Comparison of ENCODE assay signal across 14 cellular contexts in the genomic region with DNA sequence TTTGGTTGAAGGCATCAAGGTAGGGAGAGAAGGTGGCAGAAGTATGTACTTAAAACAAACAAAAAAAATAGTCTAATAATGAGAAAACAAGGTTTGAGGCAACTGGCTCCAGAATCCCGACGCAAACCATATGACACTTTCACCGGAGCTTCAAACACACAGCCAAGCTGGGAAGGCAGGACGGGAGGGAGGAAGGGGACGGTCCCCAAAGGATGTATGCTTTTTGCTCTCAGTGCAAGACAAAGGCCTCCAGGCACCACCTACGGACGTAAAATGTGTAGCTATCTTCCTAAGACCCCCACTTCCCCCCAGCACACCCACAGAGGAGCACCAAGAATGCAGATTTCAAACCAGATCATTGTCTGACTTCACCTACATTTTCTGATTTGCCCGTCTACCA.
A peak's percentile ranks its signal among the peaks of the same experiment; 100 is the strongest.
DNase-seq lines count a peak whose midpoint lies in the region; ATAC-seq and TF ChIP-seq lines count a peak whose summit lies in the region.
"Had no signal": no experiment of that assay in that cellular context is flagged by ENCODE, and none has a peak within 500 bp of the region (broad histone marks: within the 10 kb centered on the region; RNA-seq: fewer than 3 reads in every experiment).

No MANE protein-coding gene starts in this region.

- intact Hi-C loops in right lobe of liver (cut with DNase I) (no loop called here), psoas muscle (cut with DNase I) (no loop called here)

- ATAC-seq in right lobe of liver (no peak), psoas muscle (no peak), GM19463 (IDR thresholded peaks at IDR 0.05; ENCODE audit: unreplicated experiment) (no peak)
- ATAC-seq: HCT116 had no signal

- no peak overlapping the region for H2AFZ ChIP-seq in neuronal stem cell (ENCODE audit: low read length)
- H2AFZ ChIP-seq: GM23248 had no signal

- no peak overlapping the region for H3K14ac ChIP-seq in neuronal stem cell (ENCODE audit: low read length)

- H3K9me3 ChIP-seq in right lobe of liver (no peaks in the 10 kb centered on the region), psoas muscle (no peaks in the 10 kb centered on the region), neuronal stem cell (replicated peaks in 1 of 2; ENCODE audit: control insufficient read depth in 2 of 2, insufficient read depth in 1 of 2, low read depth in 1 of 2, low read length in 2 of 2) (peaks cover 2 to 10% of the 10 kb centered on the region in 2 donors)
- H3K9me3 ChIP-seq: Caco-2 had no signal

- no peaks in the 10 kb centered on the region for H3K9me3 Mint-ChIP-seq in type B pancreatic cell

- no peak overlapping the region for H2BK12ac ChIP-seq in neuronal stem cell (ENCODE audit: low read length)

- H3K18ac ChIP-seq in neuronal stem cell (ENCODE audit: low read length) = no peak overlapping the region

- peaks cover 56% of the 10 kb centered on the region for H3K4me1 Mint-ChIP-seq in type B pancreatic cell (ENCODE audit: unreplicated experiment)
- H3K4me1 Mint-ChIP-seq: CD8-positive, alpha-beta memory T cell had no signal

- WGBS in right lobe of liver (ENCODE audit: insufficient coverage, low coverage, low lambda C conversion rate, missing lambda C conversion rate) = 92% methylated on average over 8 of the region's 8 CpGs
- 91 to 95% (median 94%) methylated on average over 8 of the region's 8 CpGs for WGBS in psoas muscle, 3 donors
- no CpG with 5 or more reads among the region's 8 CpGs for WGBS in neuronal stem cell (ENCODE audit: extremely low coverage in 2 of 2, insufficient read length in 2 of 2, insufficient replicate concordance in 1 of 2), 2 donors

- no peak overlapping the region for H3K4ac ChIP-seq in neuronal stem cell (ENCODE audit: low read length)

- H3K4me1 ChIP-seq in right lobe of liver (peaks cover 0 to 35% (median 15%) of the 10 kb centered on the region in 4 donors), psoas muscle (peaks cover 34% of the 10 kb centered on the region), neuronal stem cell (ENCODE audit: control insufficient read depth in 2 of 2, insufficient read depth in 1 of 2, low read depth in 1 of 2, low read length in 2 of 2) (peaks cover 12 to 23% of the 10 kb centered on the region in 2 donors)

- no peak overlapping the region for H2BK120ac ChIP-seq in neuronal stem cell (ENCODE audit: low read depth, low read length)

- peaks cover 34% of the 10 kb centered on the region for H3K36me3 Mint-ChIP-seq in type B pancreatic cell
- H3K36me3 Mint-ChIP-seq: CD8-positive, alpha-beta memory T cell had no signal

- no peaks in the 10 kb centered on the region for H3K27me3 ChIP-seq in right lobe of liver
- H3K27me3 ChIP-seq in psoas muscle (ENCODE audit: insufficient read depth in 3 of 3, low read length in 2 of 3) = no peaks in the 10 kb centered on the region
- H3K27me3 ChIP-seq in neuronal stem cell (ENCODE audit: control insufficient read depth in 3 of 3, insufficient read depth in 3 of 3, low read depth in 1 of 3, low read length in 3 of 3) = no peaks in the 10 kb centered on the region

- no peak overlapping the region for H2BK5ac ChIP-seq in neuronal stem cell (ENCODE audit: low read length)

- H2BK15ac ChIP-seq in neuronal stem cell (ENCODE audit: low read length) = no peak overlapping the region

- no peak overlapping the region for H4K8ac ChIP-seq in neuronal stem cell (ENCODE audit: low read depth, low read length)

- no peak overlapping the region for H3K23ac ChIP-seq in neuronal stem cell (ENCODE audit: low read depth, low read length, poor library complexity)

- peak overlapping the region; percentile 66 for H3K27ac Mint-ChIP-seq in type B pancreatic cell
- H3K27ac Mint-ChIP-seq: CD8-positive, alpha-beta memory T cell had no signal

- TF ChIP-seq CTCF in right lobe of liver (IDR thresholded peaks at IDR 0.05) (no peak), psoas muscle (IDR thresholded peaks at IDR 0.05) (no peak), type B pancreatic cell (conservative IDR thresholded peaks at IDR 0.05) (no peak)

- peak overlapping the region; percentile 25 for H3K4me3 Mint-ChIP-seq in type B pancreatic cell
- H3K4me3 Mint-ChIP-seq: CD8-positive, alpha-beta memory T cell had no signal

- peaks cover 0 to 7% (median 0%) of the 10 kb centered on the region in 4 donors for H3K36me3 ChIP-seq in right lobe of liver
- H3K36me3 ChIP-seq in psoas muscle (ENCODE audit: insufficient read depth in 1 of 2, low read depth in 1 of 2) = peaks cover 0 to 28% of the 10 kb centered on the region in 2 donors
- peaks cover 6 to 94% of the 10 kb centered on the region in 2 donors for H3K36me3 ChIP-seq in neuronal stem cell (replicated peaks in 1 of 2; ENCODE audit: control insufficient read depth in 2 of 2, insufficient read depth in 2 of 2, low read length in 2 of 2)

- H3K9ac ChIP-seq in neuronal stem cell (ENCODE audit: low read depth, low read length, poor library complexity) = no peak overlapping the region
- H3K9ac ChIP-seq: GM23248 had no signal

- peak; percentile 31 for DNase-seq in activated effector memory CD4-positive, alpha-beta T cell treated with anti-CD3 and anti-CD28 coated beads, Interleukin-2, amount 50 U/mL, for 16 hours
- DNase-seq in activated effector memory CD4-positive, alpha-beta T cell treated with Interleukin-2 at 50 U/mL for 16 hours = no peak
- DNase-seq in right lobe of liver (peak in 1 of 3 donors; percentile 14), psoas muscle (no peak), type B pancreatic cell (ENCODE audit: extremely low spot score, unreplicated experiment) (no peak), neuronal stem cell (ENCODE audit: low spot score) (no peak)
- no peak for DNase-seq in stimulated activated CD4-positive, alpha-beta T cell treated with anti-CD3 and anti-CD28 coated beads, Interleukin-12 subunit alpha, Interleukin-12 subunit beta, amount 100 ng/mL, for 4 hours
- DNase-seq: Caco-2; CD8-positive, alpha-beta memory T cell; GF-D8; GM23248 had no signal

- H3K27ac ChIP-seq in right lobe of liver = peak overlapping the region; percentile 47 to 96 (median 91)
- peak overlapping the region; percentile 76 for H3K27ac ChIP-seq in psoas muscle
- H3K27ac ChIP-seq in neuronal stem cell (replicated peaks; ENCODE audit: low read length) = no peak overlapping the region
- H3K27ac ChIP-seq: 22Rv1, GM23248 had no signal

- no peaks in the 10 kb centered on the region for H3K27me3 Mint-ChIP-seq in type B pancreatic cell

- no peak overlapping the region for H3K4me3 ChIP-seq in right lobe of liver
- H3K4me3 ChIP-seq in psoas muscle = no peak overlapping the region
- H3K4me3 ChIP-seq in neuronal stem cell (ENCODE audit: low read length in 2 of 2) = no peak overlapping the region
- H3K4me3 ChIP-seq: GM23248 had no signal

- no peaks in the 10 kb centered on the region for H3K79me1 ChIP-seq in neuronal stem cell (ENCODE audit: low read depth, low read length)

- H2AK5ac ChIP-seq in neuronal stem cell (ENCODE audit: low read depth, low read length) = no peak overlapping the region

- no peak for TF ChIP-seq POLR2A in right lobe of liver (IDR thresholded peaks at IDR 0.05)

- no peak overlapping the region for H3K4me2 ChIP-seq in neuronal stem cell (ENCODE audit: insufficient read depth, low read length, poor library complexity, severe bottlenecking)

- no peak overlapping the region for H4K91ac ChIP-seq in neuronal stem cell (ENCODE audit: low read depth, low read length, poor library complexity)
